ENCODE assay signal across 9 cellular contexts in the genomic region with DNA sequence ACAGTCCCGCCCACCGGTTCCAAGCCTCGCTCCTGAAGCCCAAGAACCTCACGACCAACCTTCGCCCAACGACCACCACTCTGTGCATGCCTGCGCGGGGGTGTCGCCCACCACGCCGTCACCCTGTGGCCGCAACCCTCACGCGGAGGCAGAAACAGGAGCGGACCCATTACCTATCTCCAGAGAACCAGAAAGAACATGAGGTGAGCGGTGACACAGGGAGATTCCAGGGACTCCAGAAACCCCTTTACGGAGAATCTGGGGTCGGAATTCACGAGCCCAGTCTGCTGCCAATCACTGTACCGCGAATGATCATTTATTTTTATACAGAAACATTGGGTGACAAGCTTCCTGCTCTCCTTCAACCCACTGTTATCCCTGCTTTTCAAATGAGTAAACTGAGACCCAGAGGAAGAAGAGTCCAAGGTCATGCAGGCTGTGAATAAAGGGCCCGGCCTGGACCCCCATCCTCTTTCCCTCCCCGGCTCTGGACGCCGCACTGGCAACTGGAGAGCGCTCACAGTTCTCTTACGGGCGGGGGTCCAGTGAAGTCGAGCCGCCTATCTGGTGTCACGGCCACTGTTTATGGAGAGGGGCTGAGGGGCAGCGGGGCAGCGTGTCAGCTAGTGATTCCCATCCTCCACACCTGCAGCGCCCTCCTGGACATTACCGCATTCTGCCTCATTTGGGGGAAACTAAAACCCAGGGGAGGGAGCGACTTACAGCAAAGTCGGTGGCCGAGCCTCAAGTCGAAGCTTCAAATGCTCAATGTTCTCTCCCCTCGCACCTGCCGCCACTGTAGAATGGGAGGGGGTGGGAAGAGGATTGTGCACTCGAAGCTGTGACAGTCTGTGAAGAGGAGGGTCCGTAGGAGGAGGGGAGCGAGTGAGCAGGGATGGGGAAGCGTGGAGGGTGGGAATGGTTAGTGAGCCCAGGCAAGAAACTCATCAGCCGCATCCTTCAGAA. TPM values are rescaled to one million over a fixed set of nuclear protein-coding genes. Genes with fewer than 3 reads are reported as not detected.
DNase-seq lines count a peak whose midpoint lies in the region; ATAC-seq and TF ChIP-seq lines count a peak whose summit lies in the region.
"Had no signal": no experiment of that assay in that cellular context is flagged by ENCODE, and none has a peak within 500 bp of the region (broad histone marks: within the 10 kb centered on the region; RNA-seq: fewer than 3 reads in every experiment).

No MANE protein-coding gene starts in this region.

- peak overlapping the region; percentile 99 for H3K4me3 Mint-ChIP-seq in T-helper 17 cell

- H3K4me1 ChIP-seq in right atrium auricular region (peaks cover 0 to 44% of the 10 kb centered on the region in 2 donors), spleen (peaks cover 28 to 43% (median 40%) of the 10 kb centered on the region in 6 donors)

- H3K9me3 ChIP-seq in T-helper 17 cell (ENCODE audit: control insufficient read depth, low read length, poor library complexity, severe bottlenecking) (no peaks in the 10 kb centered on the region), right atrium auricular region (no peaks in the 10 kb centered on the region), spleen (no peaks in the 10 kb centered on the region)
- H3K9me3 ChIP-seq: SJSA1 had no signal

- H3K27me3 Mint-ChIP-seq in T-helper 17 cell: peaks cover 51% of the 10 kb centered on the region

- H3K4me3 ChIP-seq in right atrium auricular region: peak overlapping the region; percentile 52 to 57
- H3K4me3 ChIP-seq in spleen: peak overlapping the region; percentile 45 to 83 (median 59)

- peaks cover 0 to 18% of the 10 kb centered on the region in 2 donors for H3K27me3 ChIP-seq in right atrium auricular region
- H3K27me3 ChIP-seq in spleen (replicated peaks in 1 of 7): peaks cover 3 to 100% (median 52%) of the 10 kb centered on the region in 7 donors

- H3K27ac Mint-ChIP-seq in T-helper 17 cell: peak overlapping the region; percentile 82

- intact Hi-C loops in spleen (cut with DNase I; ENCODE audit: low total_unique reads): no loop called here

- TF ChIP-seq POLR2A in spleen (IDR thresholded peaks at IDR 0.05): no peak

- TF ChIP-seq CTCF in right atrium auricular region (IDR thresholded peaks at IDR 0.05): no peak
- no peak for TF ChIP-seq CTCF in spleen (IDR thresholded peaks at IDR 0.05 in 8 of 11, conservative IDR thresholded peaks at IDR 0.05 in 3 of 11)

- peak; percentile 21 to 63 (median 56) for DNase-seq in NCI-H1417 (lab: John Stamatoyannopoulos, UW)
- DNase-seq in NCI-H1417 treated with DMSO at 0.1 percent for 48 hours (lab: John Stamatoyannopoulos, UW): no peak
- DNase-seq in T-helper 17 cell: no peak
- DNase-seq in right atrium auricular region (ENCODE audit: low spot score): no peak
- DNase-seq in spleen: no peak
- no peak for DNase-seq in cerebellar nuclear complex (lab: John Stamatoyannopoulos, UW)
- no peak for DNase-seq in caudate nucleus (lab: John Stamatoyannopoulos, UW)

- H3K36me3 Mint-ChIP-seq in T-helper 17 cell (ENCODE audit: low read depth): peaks cover 27% of the 10 kb centered on the region

- ATAC-seq in T-helper 17 cell: no peak
- ATAC-seq in GM21825 (IDR thresholded peaks at IDR 0.05; ENCODE audit: unreplicated experiment): no peak

- H3K4me1 Mint-ChIP-seq in T-helper 17 cell: peaks cover 30% of the 10 kb centered on the region

- H3K36me3 ChIP-seq in right atrium auricular region (no peaks in the 10 kb centered on the region), spleen (no peaks in the 10 kb centered on the region)
- H3K36me3 ChIP-seq: SJSA1 had no signal

- 2 to 3% (median 2%) methylated on average over 36 to 46 of the region's 46 CpGs for WGBS in spleen, 5 donors

- peak overlapping the region; percentile 6 to 72 for H3K27ac ChIP-seq in right atrium auricular region
- H3K27ac ChIP-seq in spleen: no peak overlapping the region
- no peak overlapping the region for H3K27ac ChIP-seq in caudate nucleus (ENCODE audit: low read depth, low read length)
- H3K27ac ChIP-seq: SJSA1 had no signal

RNA-seq across cellular contexts. Expression of gene SLC30A3, which starts 0.7 kb away (rescaled TPM):
- total RNA-seq in T-helper 17 cell: under 1 TPM in 1 of 2 donors, not detected in 1; 0.13 TPM
- 1 to 10 TPM; 5.7 to 9.4 TPM for total RNA-seq in right atrium auricular region
- under 1 TPM in 2 of 7 donors, not detected in 5; 0.32 to 0.34 TPM for total RNA-seq in spleen
- polyA plus RNA-seq in spleen: under 1 TPM; 0.05 to 0.16 (median 0.07) TPM
- total RNA-seq: SJSA1 had no signal

RNA-seq across cellular contexts. Expression of gene DNAJC5G, which starts 11.7 kb away (rescaled TPM):
- total RNA-seq in T-helper 17 cell: not detected
- under 1 TPM; 0.59 to 0.94 TPM for total RNA-seq in right atrium auricular region
- total RNA-seq in spleen: not detected
- not detected for polyA plus RNA-seq in spleen
- total RNA-seq: SJSA1 had no signal

RNA-seq across cellular contexts. Expression of gene TRIM54, which starts 18.7 kb away (rescaled TPM):
- total RNA-seq in T-helper 17 cell (not detected), right atrium auricular region (100 to 1,000 TPM in 1 of 2 donors, 10 to 100 TPM in 1; 97.2 to 136 TPM), spleen (1 to 10 TPM in 1 of 7 donors, under 1 TPM in 5, not detected in 1; 0.23 to 3.1 (median 0.48) TPM)
- polyA plus RNA-seq in spleen: under 1 TPM; 0.22 to 0.77 (median 0.49) TPM
- total RNA-seq: SJSA1 had no signal

RNA-seq across cellular contexts. Expression of gene UCN, which starts 44.7 kb away (rescaled TPM):
- total RNA-seq in T-helper 17 cell: 1 to 10 TPM; 1.5 to 1.6 TPM
- total RNA-seq in right atrium auricular region: 1 to 10 TPM in 1 of 2 donors, under 1 TPM in 1; 0.74 to 2.6 TPM
- total RNA-seq in spleen: 1 to 10 TPM; 1.9 to 3.9 (median 2.4) TPM
- polyA plus RNA-seq in spleen: 1 to 10 TPM; 2.5 to 4.4 (median 3.4) TPM

RNA-seq across cellular contexts. Expression of gene CAD, which starts 46.4 kb away (rescaled TPM):
- total RNA-seq in T-helper 17 cell (10 to 100 TPM; 27.2 to 30.0 TPM), right atrium auricular region (10 to 100 TPM in 1 of 2 donors, 1 to 10 TPM in 1; 4.8 to 13.2 TPM), spleen (10 to 100 TPM; 20.9 to 38.8 (median 30.3) TPM)
- 10 to 100 TPM; 10.9 to 18.3 (median 14.2) TPM for polyA plus RNA-seq in spleen

Comparison
In these comparisons a context has a peak if more than half of its experiments do, and no peak if none do; other contexts are left out.
1. DNase-seq: peak in NCI-H1417 (3 of 3); none in NCI-H1417 treated with DMSO at 0.1 percent for 48 hours (single experiment), T-helper 17 cell (0 of 3), right atrium auricular region (single experiment), spleen (single experiment), cerebellar nuclear complex (0 of 2) and caudate nucleus (0 of 61).
2. H3K27ac ChIP-seq: peak in right atrium auricular region (2 of 2); none in spleen (0 of 8) and caudate nucleus (single experiment).
3. RNA of gene SLC30A3, which starts 0.7 kb away (total RNA-seq): 5.7 to 9.4 TPM in right atrium auricular region; 0.13 TPM in T-helper 17 cell and 0.32 to 0.34 TPM in spleen; every median in the first group is over 4 times any median in the second.
4. RNA of gene TRIM54, which starts 18.7 kb away (total RNA-seq): 97.2 to 136 TPM in right atrium auricular region; 0.23 to 3.1 TPM in spleen and not detected in T-helper 17 cell; every median in the first group is over 10 times any median in the second.